22 cellular contexts compared by ENCODE assay signal in genomic region chr10:69647101-69647500, GRCh38. TPM values are rescaled to one million over a fixed set of nuclear protein-coding genes. Genes with fewer than 3 reads are reported as not detected.
"Had no signal": no experiment of that assay in that cellular context is flagged by ENCODE, and none has a peak within 500 bp of the region (broad histone marks: within the 10 kb centered on the region; RNA-seq: fewer than 3 reads in every experiment).

No MANE protein-coding gene starts in this region.

- H3K4me1 ChIP-seq: adrenal gland, gastrocnemius medialis, psoas muscle had no signal

- H3K27ac ChIP-seq: adrenal gland, gastrocnemius medialis, psoas muscle, thoracic aorta, VCaP had no signal

- DNase-seq: activated CD4-positive, alpha-beta T cell treated with anti-CD3 and anti-CD28 coated beads, Interleukin-2, amount 50 U/mL, for 1 hour; activated CD4-positive, CD25-positive, alpha-beta regulatory T cell treated with anti-CD3 and anti-CD28 coated beads, Interleukin-2, amount 50 U/mL, for 72 hours; activated CD8-positive, alpha-beta memory T cell treated with anti-CD3 and anti-CD28 coated beads, Interleukin-2, amount 50 U/mL, for 4 hours; activated gamma-delta T cell; activated T-cell treated with anti-CD3 and anti-CD28 coated beads, Interleukin-2, amount 50 U/mL, for 48 hours; gastrocnemius medialis; immature natural killer cell; mesenchymal stem cell; stimulated activated CD4-positive, alpha-beta T cell treated with anti-CD3 and anti-CD28 coated beads, Interleukin-4, amount 100 ng/mL, for 4 hours; SW 1271; T-helper 2 cell had no signal

- ATAC-seq: gastrocnemius medialis; naive thymus-derived CD8-positive, alpha-beta T cell; psoas muscle; sciatic nerve; stimulated activated memory B cell treated with anti-CD40 and anti-IgM and Interleukin-4, amounts not matched to agents 10 μg/mL and 1 μg/mL and 100 μg/mL, for 72 hours had no signal

- H3K27me3 Mint-ChIP-seq: activated naive CD4-positive, alpha-beta T cell treated with anti-CD3 and anti-CD28 coated beads, Interleukin-2, amount 50 U/mL, for 24 hours had no signal

- H3K36me3 ChIP-seq: adrenal gland, gastrocnemius medialis, thoracic aorta had no signal

- H3K27ac Mint-ChIP-seq: stimulated activated memory B cell treated with anti-CD40 and anti-IgM and Interleukin-4, amounts not matched to agents 10 μg/mL and 1 μg/mL and 100 μg/mL, for 72 hours had no signal

- H3K4me1 Mint-ChIP-seq: stimulated activated memory B cell treated with anti-CD40 and anti-IgM and Interleukin-4, amounts not matched to agents 10 μg/mL and 1 μg/mL and 100 μg/mL, for 72 hours had no signal

- H3K4me3 ChIP-seq: adrenal gland, gastrocnemius medialis, psoas muscle, thoracic aorta had no signal

- H3K9me3 ChIP-seq: adrenal gland, gastrocnemius medialis, psoas muscle, thoracic aorta had no signal

- H3K9me3 Mint-ChIP-seq: activated naive CD4-positive, alpha-beta T cell treated with anti-CD3 and anti-CD28 coated beads, Interleukin-2, amount 50 U/mL, for 24 hours; immature natural killer cell; naive thymus-derived CD8-positive, alpha-beta T cell had no signal

- H3K36me3 Mint-ChIP-seq: activated naive CD4-positive, alpha-beta T cell treated with anti-CD3 and anti-CD28 coated beads, Interleukin-2, amount 50 U/mL, for 24 hours; immature natural killer cell; naive thymus-derived CD8-positive, alpha-beta T cell; stimulated activated memory B cell treated with anti-CD40 and anti-IgM and Interleukin-4, amounts not matched to agents 10 μg/mL and 1 μg/mL and 100 μg/mL, for 72 hours had no signal

- H3K4me3 Mint-ChIP-seq: activated naive CD4-positive, alpha-beta T cell treated with anti-CD3 and anti-CD28 coated beads, Interleukin-2, amount 50 U/mL, for 24 hours; immature natural killer cell; naive thymus-derived CD8-positive, alpha-beta T cell; stimulated activated memory B cell treated with anti-CD40 and anti-IgM and Interleukin-4, amounts not matched to agents 10 μg/mL and 1 μg/mL and 100 μg/mL, for 72 hours had no signal

- FAIRE-seq: colon, endometrium had no signal

- H3K27me3 ChIP-seq: adrenal gland, gastrocnemius medialis had no signal

RNA-seq across cellular contexts. Expression of gene FAM241B, which starts 17.1 kb away (rescaled TPM):
- total RNA-seq: urinary bladder had no signal
